ENCODE assay signal across 9 cellular contexts in genomic region chr13:31045621-31046081, GRCh38.
DNase-seq lines count a peak whose midpoint lies in the region; ATAC-seq and TF ChIP-seq lines count a peak whose summit lies in the region.
"Had no signal": no experiment of that assay in that cellular context is flagged by ENCODE, and none has a peak within 500 bp of the region (broad histone marks: within the 10 kb centered on the region; RNA-seq: fewer than 3 reads in every experiment).

No MANE protein-coding gene starts in this region.

- H3K36me3 Mint-ChIP-seq in activated CD4-positive, alpha-beta T cell treated with anti-CD3 and anti-CD28 coated beads, Interleukin-2, amount 10 ng/mL, durations not matched to agents 7 days and 5 days (ENCODE audit: low read depth): no peaks in the 10 kb centered on the region
- no peaks in the 10 kb centered on the region for H3K36me3 Mint-ChIP-seq in naive thymus-derived CD4-positive, alpha-beta T cell

- DNase-seq in Jurkat, Clone E6-1 (ENCODE audit: low read depth, low spot score): peak; percentile 47
- peak; percentile 69 for DNase-seq in activated CD4-positive, alpha-beta T cell treated with anti-CD3 and anti-CD28 coated beads, Interleukin-2, amount 10 ng/mL, durations not matched to agents 7 days and 5 days
- DNase-seq in dedifferentiated amniotic fluid mesenchymal stem cell (ENCODE audit: extremely low spot score) (peak; percentile 86), stomach (peak; percentile 69), NCI-H82 (lab: John Stamatoyannopoulos, UW) (no peak), NAMALWA (ENCODE audit: low spot score) (no peak)
- peak in 2 of 9 donors; percentile 20 to 74 for DNase-seq in naive thymus-derived CD4-positive, alpha-beta T cell

- peaks cover 50% of the 10 kb centered on the region for H3K4me1 Mint-ChIP-seq in activated CD4-positive, alpha-beta T cell treated with anti-CD3 and anti-CD28 coated beads, Interleukin-2, amount 10 ng/mL, durations not matched to agents 7 days and 5 days
- H3K4me1 Mint-ChIP-seq in naive thymus-derived CD4-positive, alpha-beta T cell: peaks cover 20 to 48% (median 36%) of the 10 kb centered on the region in 7 donors

- H3K27me3 ChIP-seq in naive thymus-derived CD4-positive, alpha-beta T cell (ENCODE audit: control insufficient read depth in 2 of 2, insufficient read depth in 2 of 2, low read length in 2 of 2): no peaks in the 10 kb centered on the region
- H3K27me3 ChIP-seq in stomach: peaks cover 0 to 3% (median 0%) of the 10 kb centered on the region in 3 donors

- peak overlapping the region; percentile 85 for H3K27ac Mint-ChIP-seq in activated CD4-positive, alpha-beta T cell treated with anti-CD3 and anti-CD28 coated beads, Interleukin-2, amount 10 ng/mL, durations not matched to agents 7 days and 5 days
- H3K27ac Mint-ChIP-seq in naive thymus-derived CD4-positive, alpha-beta T cell: peak overlapping the region in 7 of 9 donors; percentile 13 to 90 (median 38)
- H3K27ac Mint-ChIP-seq: dendritic cell treated with granulocyte-macrophage colony-stimulating factor and Interleukin-4, amounts not matched to agents 40 ng/mL and 50 ng/mL, for 4 days had no signal

- peak overlapping the region; percentile 23 for H3K27ac ChIP-seq in naive thymus-derived CD4-positive, alpha-beta T cell (ENCODE audit: low read depth, low read length)
- H3K27ac ChIP-seq in stomach: peak overlapping the region; percentile 69 to 87 (median 86)

- TF ChIP-seq CTCF in stomach (IDR thresholded peaks at IDR 0.05): no peak

- ATAC-seq in GM18502 (IDR thresholded peaks at IDR 0.05; ENCODE audit: poor library complexity, unreplicated experiment): peak; percentile 60
- ATAC-seq in naive thymus-derived CD4-positive, alpha-beta T cell: peak; percentile 65

- TF ChIP-seq POLR2A in stomach (IDR thresholded peaks at IDR 0.05): no peak

- WGBS in stomach, 5 donors: 8 to 20% (median 16%) methylated on average over 8 of the region's 8 CpGs

- H3K36me3 ChIP-seq in naive thymus-derived CD4-positive, alpha-beta T cell (ENCODE audit: control insufficient read depth in 2 of 3, insufficient read depth in 3 of 3, low read length in 3 of 3): no peaks in the 10 kb centered on the region
- no peaks in the 10 kb centered on the region for H3K36me3 ChIP-seq in stomach

- H3K4me3 Mint-ChIP-seq in activated CD4-positive, alpha-beta T cell treated with anti-CD3 and anti-CD28 coated beads, Interleukin-2, amount 10 ng/mL, durations not matched to agents 7 days and 5 days: peak overlapping the region; percentile 51
- H3K4me3 Mint-ChIP-seq in naive thymus-derived CD4-positive, alpha-beta T cell: peak overlapping the region in 8 of 10 donors; percentile 19 to 81 (median 46)
- H3K4me3 Mint-ChIP-seq: dendritic cell treated with granulocyte-macrophage colony-stimulating factor and Interleukin-4, amounts not matched to agents 40 ng/mL and 50 ng/mL, for 4 days had no signal

- no peaks in the 10 kb centered on the region for H3K9me3 Mint-ChIP-seq in activated CD4-positive, alpha-beta T cell treated with anti-CD3 and anti-CD28 coated beads, Interleukin-2, amount 10 ng/mL, durations not matched to agents 7 days and 5 days
- peaks cover 0 to 2% (median 0%) of the 10 kb centered on the region in 11 donors for H3K9me3 Mint-ChIP-seq in naive thymus-derived CD4-positive, alpha-beta T cell
- H3K9me3 Mint-ChIP-seq: dendritic cell treated with granulocyte-macrophage colony-stimulating factor and Interleukin-4, amounts not matched to agents 40 ng/mL and 50 ng/mL, for 4 days had no signal

- H3K4me3 ChIP-seq in Jurkat, Clone E6-1 (ENCODE audit: low read length): no peak overlapping the region
- no peak overlapping the region for H3K4me3 ChIP-seq in naive thymus-derived CD4-positive, alpha-beta T cell (ENCODE audit: low read length)
- no peak overlapping the region for H3K4me3 ChIP-seq in stomach

- H3K27me3 Mint-ChIP-seq in activated CD4-positive, alpha-beta T cell treated with anti-CD3 and anti-CD28 coated beads, Interleukin-2, amount 10 ng/mL, durations not matched to agents 7 days and 5 days: peaks cover 9% of the 10 kb centered on the region
- peaks cover 0 to 24% (median 8%) of the 10 kb centered on the region in 5 donors for H3K27me3 Mint-ChIP-seq in naive thymus-derived CD4-positive, alpha-beta T cell

- H3K4me1 ChIP-seq in naive thymus-derived CD4-positive, alpha-beta T cell (ENCODE audit: control insufficient read depth in 2 of 2, insufficient read depth in 2 of 2, low read length in 2 of 2): peaks cover 19 to 28% of the 10 kb centered on the region in 2 donors
- H3K4me1 ChIP-seq in stomach: peaks cover 23 to 37% (median 32%) of the 10 kb centered on the region in 4 donors

- no peak for TF ChIP-seq EP300 in stomach (IDR thresholded peaks at IDR 0.05)

- intact Hi-C loops in naive thymus-derived CD4-positive, alpha-beta T cell (cut with micrococcal nuclease): loop anchor here (1.0 to 10.0 kb wide), 9 partner anchors 89 to 1451 kb away; partner anchors contain the start of genes SLC7A1 (in 1 of the 2) and USPL1 (in 1 of the 2)
- intact Hi-C loops in stomach (cut with DNase I; ENCODE audit: low total_unique reads): no loop called here

- CTCF ChIA-PET in activated CD4-positive, alpha-beta T cell treated with anti-CD3 and anti-CD28 coated beads, Interleukin-2, amount 10 ng/mL, durations not matched to agents 7 days and 5 days (lab: Charles Lee): interaction anchor here (0.7 to 1.7 kb wide), 8 partner anchors 11 to 180 kb away, joined by 3 to 11 read pairs (median 4); no protein-coding TSS in a partner anchor
- CTCF ChIA-PET in naive thymus-derived CD4-positive, alpha-beta T cell (lab: Charles Lee): interaction anchor here (1.0 to 2.0 kb wide), 2 partner anchors 15 to 28 kb away, joined by 3 to 6 read pairs; no protein-coding TSS in a partner anchor

- POLR2A ChIA-PET in activated CD4-positive, alpha-beta T cell treated with anti-CD3 and anti-CD28 coated beads, Interleukin-2, amount 10 ng/mL, durations not matched to agents 7 days and 5 days (lab: Charles Lee): interaction anchor here (0.6 kb wide), 1 partner anchor 1091 kb away, joined by 4 read pairs; no protein-coding TSS in a partner anchor
- POLR2A ChIA-PET in naive thymus-derived CD4-positive, alpha-beta T cell (lab: Charles Lee): no interaction called here

- no peaks in the 10 kb centered on the region for H3K9me3 ChIP-seq in naive thymus-derived CD4-positive, alpha-beta T cell (ENCODE audit: control insufficient read depth in 2 of 3, low read length in 3 of 3)
- no peaks in the 10 kb centered on the region for H3K9me3 ChIP-seq in stomach

Comparison
In these comparisons a context has a peak if more than half of its experiments do, and no peak if none do; other contexts are left out.
1. DNase-seq: peak in Jurkat, Clone E6-1 (single experiment), activated CD4-positive, alpha-beta T cell treated with anti-CD3 and anti-CD28 coated beads, Interleukin-2, amount 10 ng/mL, durations not matched to agents 7 days and 5 days (single experiment), dedifferentiated amniotic fluid mesenchymal stem cell (single experiment) and stomach (single experiment); none in NCI-H82 (single experiment) and NAMALWA (single experiment).